ENCODE assay signal across 8 cellular contexts in genomic region chr9:91714020-91714721, GRCh38.
A peak's percentile ranks its signal among the peaks of the same experiment; 100 is the strongest.
DNase-seq lines count a peak whose midpoint lies in the region; ATAC-seq and TF ChIP-seq lines count a peak whose summit lies in the region.

No MANE protein-coding gene starts in this region.

- peak overlapping the region in 2 of 5 donors; percentile 19 to 50 for H3K27ac ChIP-seq in adrenal gland

- H3K4me3 ChIP-seq in adrenal gland (peak overlapping the region in 2 of 4 donors; percentile 37 to 54), iPS-11a (ENCODE audit: low read depth, low read length) (peak overlapping the region; percentile 10)

- WGBS in adrenal gland, 4 donors, result 8 to 50% (median 11%) methylated on average over 22 to 33 of the region's 37 CpGs

- peak overlapping the region; percentile 4 to 83 (median 46) for H3K4me3 Mint-ChIP-seq in IgD-negative memory B cell
- H3K4me3 Mint-ChIP-seq in stimulated activated naive B cell treated with anti-CD40 and anti-IgM and Interleukin-4, amounts not matched to agents 10 μg/mL and 1 μg/mL and 100 μg/mL, for 72 hours, result peak overlapping the region; percentile 64 to 72

- peak in 1 of 2 donors; percentile 7 for TF ChIP-seq POLR2A in adrenal gland (IDR thresholded peaks at IDR 0.05)

- no peaks in the 10 kb centered on the region for H3K27me3 ChIP-seq in adrenal gland

- no peaks in the 10 kb centered on the region for H3K27me3 Mint-ChIP-seq in IgD-negative memory B cell
- peaks cover 0 to 14% of the 10 kb centered on the region in 2 donors for H3K27me3 Mint-ChIP-seq in stimulated activated naive B cell treated with anti-CD40 and anti-IgM and Interleukin-4, amounts not matched to agents 10 μg/mL and 1 μg/mL and 100 μg/mL, for 72 hours

- DNase-seq in NCI-H524 (lab: John Stamatoyannopoulos, UW) (peak; percentile 17 to 54), NCI-H524 treated with DMSO at 0.1 percent for 48 hours (lab: John Stamatoyannopoulos, UW) (no peak), adrenal gland (peak; percentile 9 to 77 (median 71)), HK-2 (ENCODE audit: unreplicated experiment) (no peak)
- peak; percentile 55 for DNase-seq in stimulated activated naive B cell treated with anti-CD40 and anti-IgM and Interleukin-4, amounts not matched to agents 10 μg/mL and 1 μg/mL and 100 μg/mL, for 72 hours

- H3K4me1 ChIP-seq in adrenal gland (replicated peaks in 1 of 2), result no peaks in the 10 kb centered on the region

- peaks cover under 1 to 7% (median 5%) of the 10 kb centered on the region in 3 donors for H3K4me1 Mint-ChIP-seq in IgD-negative memory B cell
- peaks cover 21 to 22% of the 10 kb centered on the region in 2 donors for H3K4me1 Mint-ChIP-seq in stimulated activated naive B cell treated with anti-CD40 and anti-IgM and Interleukin-4, amounts not matched to agents 10 μg/mL and 1 μg/mL and 100 μg/mL, for 72 hours

- no peak for TF ChIP-seq CTCF in adrenal gland (IDR thresholded peaks at IDR 0.05)

- H3K36me3 ChIP-seq in adrenal gland (replicated peaks in 1 of 2), result no peaks in the 10 kb centered on the region

- peak; percentile 37 to 58 for ATAC-seq in stimulated activated naive B cell treated with anti-CD40 and anti-IgM and Interleukin-4, amounts not matched to agents 10 μg/mL and 1 μg/mL and 100 μg/mL, for 72 hours (replicated peaks)
- no peak for ATAC-seq in HG03378 (IDR thresholded peaks at IDR 0.05; ENCODE audit: unreplicated experiment)

- no peak overlapping the region for H3K27ac Mint-ChIP-seq in IgD-negative memory B cell
- H3K27ac Mint-ChIP-seq in stimulated activated naive B cell treated with anti-CD40 and anti-IgM and Interleukin-4, amounts not matched to agents 10 μg/mL and 1 μg/mL and 100 μg/mL, for 72 hours, result peak overlapping the region; percentile 33

- peaks cover 0 to 2% (median 0%) of the 10 kb centered on the region in 3 donors for H3K9me3 Mint-ChIP-seq in IgD-negative memory B cell
- H3K9me3 Mint-ChIP-seq in stimulated activated naive B cell treated with anti-CD40 and anti-IgM and Interleukin-4, amounts not matched to agents 10 μg/mL and 1 μg/mL and 100 μg/mL, for 72 hours, result peaks cover 6 to 7% of the 10 kb centered on the region in 2 donors

- no peaks in the 10 kb centered on the region for H3K36me3 Mint-ChIP-seq in IgD-negative memory B cell
- peaks cover 7 to 18% of the 10 kb centered on the region in 2 donors for H3K36me3 Mint-ChIP-seq in stimulated activated naive B cell treated with anti-CD40 and anti-IgM and Interleukin-4, amounts not matched to agents 10 μg/mL and 1 μg/mL and 100 μg/mL, for 72 hours

- no peaks in the 10 kb centered on the region for H3K9me3 ChIP-seq in adrenal gland (replicated peaks in 1 of 3)

- intact Hi-C loops in adrenal gland (cut with DNase I), result no loop called here

Comparison
In these comparisons a context has a peak if more than half of its experiments do, and no peak if none do; other contexts are left out.
1. DNase-seq: peak in NCI-H524 (2 of 2), adrenal gland (7 of 7) and stimulated activated naive B cell treated with anti-CD40 and anti-IgM and Interleukin-4, amounts not matched to agents 10 μg/mL and 1 μg/mL and 100 μg/mL, for 72 hours (single experiment); none in NCI-H524 treated with DMSO at 0.1 percent for 48 hours (single experiment) and HK-2 (single experiment).